In genomic region chr19:47419037-47419783, GRCh38 we compare ENCODE assay signal across 8 cellular contexts. TPM values are rescaled to one million over a fixed set of nuclear protein-coding genes. Genes with fewer than 3 reads are reported as not detected.
DNase-seq lines count a peak whose midpoint lies in the region; ATAC-seq lines count a peak whose summit lies in the region.

Gene MEIS3 (minus strand): TSS chr19:47419527. CDS start chr19:47419081, 446 bp downstream.

- no peaks in the 10 kb centered on the region for H3K9me3 ChIP-seq in iPS-20b (ENCODE audit: insufficient read depth, low read depth, low read length)

- peak within 1 kb of the TSS; percentile 40 for H3K4me3 Mint-ChIP-seq in activated naive CD8-positive, alpha-beta T cell treated with anti-CD3 and anti-CD28 coated beads, Interleukin-2, amount 10 ng/mL, durations not matched to agents 7 days and 5 days

- peak; percentile 17 for ATAC-seq in activated naive CD8-positive, alpha-beta T cell treated with anti-CD3 and anti-CD28 coated beads, Interleukin-2, amount 10 ng/mL, durations not matched to agents 7 days and 5 days (ENCODE audit: low read depth)
- no peak for ATAC-seq in HG02970 (IDR thresholded peaks at IDR 0.05; ENCODE audit: low FRiP score, unreplicated experiment)

- H3K27ac ChIP-seq in iPS-20b (ENCODE audit: low read length), result no peak within 1 kb of the TSS
- H3K27ac ChIP-seq in temporal lobe (ENCODE audit: low read depth, low read length), result no peak within 1 kb of the TSS

- H3K9me3 Mint-ChIP-seq in activated naive CD8-positive, alpha-beta T cell treated with anti-CD3 and anti-CD28 coated beads, Interleukin-2, amount 10 ng/mL, durations not matched to agents 7 days and 5 days, result no peaks in the 10 kb centered on the region

- H3K36me3 ChIP-seq in iPS-20b (ENCODE audit: insufficient read depth, low read depth, low read length), result peaks cover 2% of the 10 kb centered on the region; the same call in 1 of the 2 replicates

- H3K4me1 ChIP-seq in iPS-20b (ENCODE audit: insufficient read depth, low read length), result peaks cover 28% of the 10 kb centered on the region; the same call in 1 of the 2 replicates

- peaks cover 27% of the 10 kb centered on the region for H3K4me1 Mint-ChIP-seq in activated naive CD8-positive, alpha-beta T cell treated with anti-CD3 and anti-CD28 coated beads, Interleukin-2, amount 10 ng/mL, durations not matched to agents 7 days and 5 days

- peaks cover 83% of the 10 kb centered on the region for H3K27me3 Mint-ChIP-seq in activated naive CD8-positive, alpha-beta T cell treated with anti-CD3 and anti-CD28 coated beads, Interleukin-2, amount 10 ng/mL, durations not matched to agents 7 days and 5 days

- no peaks in the 10 kb centered on the region for H3K36me3 Mint-ChIP-seq in activated naive CD8-positive, alpha-beta T cell treated with anti-CD3 and anti-CD28 coated beads, Interleukin-2, amount 10 ng/mL, durations not matched to agents 7 days and 5 days

- POLR2A ChIA-PET in activated naive CD8-positive, alpha-beta T cell treated with anti-CD3 and anti-CD28 coated beads, Interleukin-2, amount 10 ng/mL, durations not matched to agents 7 days and 5 days (lab: Charles Lee), result interaction anchor here (0.6 kb wide), 1 partner anchor 9 kb away, joined by 3 read pairs; no protein-coding TSS in a partner anchor

- H3K27me3 ChIP-seq in iPS-20b (ENCODE audit: insufficient read depth, low read length), result peaks cover 84% of the 10 kb centered on the region

- peak; percentile 57 for DNase-seq in NCI-H748 (lab: John Stamatoyannopoulos, UW; ENCODE audit: unreplicated experiment)
- no peak for DNase-seq in NCI-H748 treated with DMSO at 0.1 percent for 48 hours (lab: John Stamatoyannopoulos, UW)
- peak; percentile 48 for DNase-seq in activated naive CD8-positive, alpha-beta T cell treated with anti-CD3 and anti-CD28 coated beads, Interleukin-2, amount 10 ng/mL, durations not matched to agents 7 days and 5 days
- no peak for DNase-seq in COR-L47 (lab: John Stamatoyannopoulos, UW)
- no peak for DNase-seq in stimulated activated CD4-positive, alpha-beta T cell treated with anti-CD3 and anti-CD28 coated beads, Interleukin-4, amount 100 ng/mL, for 4 hours

- H3K4me3 ChIP-seq in iPS-20b (ENCODE audit: low read length), result peak within 1 kb of the TSS; percentile 66

- H3K9ac ChIP-seq in iPS-20b (ENCODE audit: low read depth, low read length), result peak within 1 kb of the TSS; percentile 53

- no peak within 1 kb of the TSS for H3K27ac Mint-ChIP-seq in activated naive CD8-positive, alpha-beta T cell treated with anti-CD3 and anti-CD28 coated beads, Interleukin-2, amount 10 ng/mL, durations not matched to agents 7 days and 5 days

RNA-seq across cellular contexts. Expression of gene MEIS3, which starts in this region (rescaled TPM):
- total RNA-seq in activated naive CD8-positive, alpha-beta T cell treated with anti-CD3 and anti-CD28 coated beads, Interleukin-2, amount 10 ng/mL, durations not matched to agents 7 days and 5 days, result under 1 TPM in 1 of 2 experiments, not detected in 1; 0.68 TPM
- total RNA-seq in temporal lobe, result 63.4 TPM

Comparison
In these comparisons a context has a peak if more than half of its experiments do, and no peak if none do; other contexts are left out.
1. RNA of gene MEIS3 (total RNA-seq): 63.4 TPM in temporal lobe (single experiment); 0.68 TPM in activated naive CD8-positive, alpha-beta T cell treated with anti-CD3 and anti-CD28 coated beads, Interleukin-2, amount 10 ng/mL, durations not matched to agents 7 days and 5 days; every median in the first group is over 10 times any median in the second.
2. Peak in DNase-seq and ATAC-seq in activated naive CD8-positive, alpha-beta T cell treated with anti-CD3 and anti-CD28 coated beads, Interleukin-2, amount 10 ng/mL, durations not matched to agents 7 days and 5 days; RNA of the gene not detected or under 1 TPM.